Comparison of ENCODE assay signal across 1 cellular context in genomic region chr6:16270178-16270794, GRCh38.
TF ChIP-seq lines count a peak whose summit lies in the region.

No MANE protein-coding gene starts in this region.

TF ChIP-seq in K562, 482 proteins besides CTCF, POLR2A, EP300 and RAD21 (continued from another document and continues in another):
- TF ChIP-seq TAF1 (IDR thresholded peaks at IDR 0.05; ENCODE audit: control insufficient read depth, extremely low read depth, insufficient read depth, low read length, severe bottlenecking) (no peak), L3MBTL2 (IDR thresholded peaks at IDR 0.05) (peak; percentile 90), ZNF24 (IDR thresholded peaks at IDR 0.05) (peak; percentile 68), SIN3A (IDR thresholded peaks at IDR 0.05; ENCODE audit: borderline replicate concordance in 2 of 2, control insufficient read depth in 1 of 2, low read depth in 2 of 2, low read length in 2 of 2) (no peak), ZBTB43 (CRISPR knock-in tag; IDR thresholded peaks at IDR 0.05) (no peak), SRSF9 (IDR thresholded peaks at IDR 0.05; ENCODE audit: borderline replicate concordance, low read depth, low read length) (no peak), FOXJ2 (tag; IDR thresholded peaks at IDR 0.05) (no peak), ZNF583 (CRISPR knock-in tag; IDR thresholded peaks at IDR 0.05) (0 out of 2 replicates have a peak, but pooled peaks have one; percentile 45), ASH1L (IDR thresholded peaks at IDR 0.05; ENCODE audit: borderline replicate concordance, low read depth, partially characterized antibody) (peak; percentile 24), HMGXB4 (CRISPR knock-in tag; IDR thresholded peaks at IDR 0.05) (no peak), NCOA2 (IDR thresholded peaks at IDR 0.05; ENCODE audit: partially characterized antibody in 2 of 2) (peak in 1 of 2 experiments; percentile 70), BRF2 (IDR thresholded peaks at IDR 0.05; ENCODE audit: borderline replicate concordance, insufficient read depth, insufficient read length) (no peak), HIVEP1 (CRISPR knock-in tag; IDR thresholded peaks at IDR 0.05) (no peak), MEIS2 (IDR thresholded peaks at IDR 0.05; ENCODE audit: partially characterized antibody) (peak; percentile 95), IRF1 (CRISPR knock-in tag; IDR thresholded peaks at IDR 0.05; ENCODE audit: borderline replicate concordance) (no peak), MTA2 (IDR thresholded peaks at IDR 0.05; ENCODE audit: low read depth) (peak; percentile 95), KDM1A (IDR thresholded peaks at IDR 0.05) (peak; percentile 94 to 96), HOMEZ (CRISPR knock-in tag; IDR thresholded peaks at IDR 0.05) (no peak; the same call in 1 of the 2 replicates), ZNF121 (CRISPR knock-in tag; conservative IDR thresholded peaks at IDR 0.05) (no peak), ELK3 (CRISPR knock-in tag; IDR thresholded peaks at IDR 0.05) (no peak), CXXC5 (CRISPR knock-in tag; IDR thresholded peaks at IDR 0.05) (peak; percentile 93), FOXM1 (IDR thresholded peaks at IDR 0.05; ENCODE audit: low read depth) (peak; percentile 91), FOXM1 (CRISPR knock-in tag; IDR thresholded peaks at IDR 0.05; ENCODE audit: low read depth) (no peak), ZNF324 (CRISPR knock-in tag; IDR thresholded peaks at IDR 0.05) (peak; percentile 49; the same call in 1 of the 2 replicates), SMARCC2 (IDR thresholded peaks at IDR 0.05; ENCODE audit: low read depth) (peak; percentile 96), ZBTB11 (CRISPR knock-in tag; IDR thresholded peaks at IDR 0.05) (peak in 1 of 3 experiments; percentile 82; a peak in 2 of 6 replicates), HNRNPL (IDR thresholded peaks at IDR 0.05; ENCODE audit: low read depth, low read length) (no peak), ZNF140 (CRISPR knock-in tag; IDR thresholded peaks at IDR 0.05) (no peak), ID3 (CRISPR knock-in tag; IDR thresholded peaks at IDR 0.05) (no peak), ID3 (tag; IDR thresholded peaks at IDR 0.05) (peak; percentile 95), HMBOX1 (IDR thresholded peaks at IDR 0.05) (peak; percentile 63), ZNF280A (IDR thresholded peaks at IDR 0.05; ENCODE audit: low read depth, partially characterized antibody) (no peak), CC2D1A (IDR thresholded peaks at IDR 0.05) (peak; percentile 96), TAF15 (IDR thresholded peaks at IDR 0.05; ENCODE audit: low read depth, low read length) (no peak), ETS1 (conservative IDR thresholded peaks at IDR 0.05; ENCODE audit: control insufficient read depth, low read depth, low read length) (peak; percentile 88; the same call in 1 of the 2 replicates), ZNF584 (CRISPR knock-in tag; IDR thresholded peaks at IDR 0.05; ENCODE audit: low read depth) (peak; percentile 93), E4F1 (CRISPR knock-in tag; IDR thresholded peaks at IDR 0.05; ENCODE audit: borderline replicate concordance) (no peak), ZNF551 (CRISPR knock-in tag; IDR thresholded peaks at IDR 0.05) (no peak)
